In genomic region chr7:129698516-129699418, GRCh38 we compare ENCODE assay signal across 19 cellular contexts.
DNase-seq lines count a peak whose midpoint lies in the region; FAIRE-seq and TF ChIP-seq lines count a peak whose summit lies in the region.
"Had no signal": no experiment of that assay in that cellular context is flagged by ENCODE, and none has a peak within 500 bp of the region (broad histone marks: within the 10 kb centered on the region; RNA-seq: fewer than 3 reads in every experiment).

No MANE protein-coding gene starts in this region.

- no peak overlapping the region for H2AFZ ChIP-seq in Karpas-422 (ENCODE audit: low read length)

- H3K36me3 ChIP-seq in Karpas-422 (ENCODE audit: insufficient read depth, low read length) (no peaks in the 10 kb centered on the region), bronchial epithelial cell (ENCODE audit: control insufficient read depth, insufficient read depth, low read length) (no peaks in the 10 kb centered on the region), neutrophil (peaks cover 13% of the 10 kb centered on the region)

- H3K79me2 ChIP-seq in Karpas-422 (ENCODE audit: low read length) = peaks cover 4% of the 10 kb centered on the region; the same call in 1 of the 2 replicates

- H3K9ac ChIP-seq in Karpas-422 (ENCODE audit: low read length) = no peak overlapping the region

- H3K9me2 ChIP-seq in Karpas-422 (replicated peaks; ENCODE audit: insufficient read depth, low read length) = no peaks in the 10 kb centered on the region

- H3K4me3 Mint-ChIP-seq in activated T-cell treated with anti-CD3 and anti-CD28 coated beads, Interleukin-2, amount 50 U/mL, for 24 hours = no peak overlapping the region
- H3K4me3 Mint-ChIP-seq: activated B cell treated with CpG ODN at 0.5 μM for 24 hours, mesothelial cell of epicardium had no signal

- no peaks in the 10 kb centered on the region for H3K4me1 ChIP-seq in Karpas-422 (ENCODE audit: low read length)
- H3K4me1 ChIP-seq in neutrophil (ENCODE audit: control insufficient read depth in 1 of 2, insufficient read depth in 1 of 2, low read depth in 1 of 2, low read length in 1 of 2) = peaks cover 30% of the 10 kb centered on the region in 2 experiments
- H3K4me1 ChIP-seq: esophagus squamous epithelium had no signal

- H3K27ac ChIP-seq in Karpas-422 (ENCODE audit: low read length) = peak overlapping the region; percentile 27; the same call in 1 of the 2 replicates
- H3K27ac ChIP-seq in neutrophil = peak overlapping the region; percentile 79
- H3K27ac ChIP-seq: esophagus squamous epithelium had no signal

- H3K4me3 ChIP-seq in Karpas-422 (ENCODE audit: low read length) = no peak overlapping the region
- H3K4me3 ChIP-seq in bronchial epithelial cell (ENCODE audit: low read depth, low read length) = no peak overlapping the region
- H3K4me3 ChIP-seq in neutrophil (ENCODE audit: low read depth in 1 of 2, low read length in 1 of 2) = no peak overlapping the region
- no peak overlapping the region for H3K4me3 ChIP-seq in foreskin fibroblast (ENCODE audit: low read depth in 1 of 2, low read length in 2 of 2)
- H3K4me3 ChIP-seq: esophagus squamous epithelium had no signal

- H3K9me3 Mint-ChIP-seq in activated T-cell treated with anti-CD3 and anti-CD28 coated beads, Interleukin-2, amount 50 U/mL, for 24 hours = no peaks in the 10 kb centered on the region
- H3K9me3 Mint-ChIP-seq: activated B cell treated with CpG ODN at 0.5 μM for 24 hours, mesothelial cell of epicardium had no signal

- peak overlapping the region; percentile 62 for H3K27ac Mint-ChIP-seq in activated T-cell treated with anti-CD3 and anti-CD28 coated beads, Interleukin-2, amount 50 U/mL, for 24 hours
- H3K27ac Mint-ChIP-seq: activated B cell treated with CpG ODN at 0.5 μM for 24 hours, mesothelial cell of epicardium had no signal

- no peaks in the 10 kb centered on the region for H4K20me1 ChIP-seq in Karpas-422 (ENCODE audit: insufficient read depth, low read depth, low read length)

- no peaks in the 10 kb centered on the region for H3K27me3 Mint-ChIP-seq in activated T-cell treated with anti-CD3 and anti-CD28 coated beads, Interleukin-2, amount 50 U/mL, for 24 hours
- H3K27me3 Mint-ChIP-seq: activated B cell treated with CpG ODN at 0.5 μM for 24 hours had no signal

- no peak for DNase-seq in activated T-cell treated with anti-CD3 and anti-CD28 coated beads, Interleukin-2, amount 50 U/mL, for 24 hours
- no peak for DNase-seq in activated T-cell treated with anti-CD3 and anti-CD28 coated beads, Interleukin-2, amount 50 U/mL, for 1 hour
- no peak for DNase-seq in Karpas-422
- DNase-seq in bronchial epithelial cell (ENCODE audit: low read depth) = peak; percentile 52
- no peak for DNase-seq in NCI-H1048 (lab: John Stamatoyannopoulos, UW)
- DNase-seq in foreskin fibroblast = no peak
- DNase-seq in MV-4-11 (lab: John Stamatoyannopoulos, UW) = no peak
- DNase-seq: activated B cell treated with CpG ODN at 0.5 μM for 24 hours; amygdala; COR-L47; cortex of kidney; esophagus squamous epithelium; GF-D8; NCI-H345; small intestine; stimulated activated naive CD4-positive, alpha-beta T cell treated with Interleukin-2 at 50 U/mL for 16 hours had no signal

- no peak overlapping the region for H3K4me2 ChIP-seq in Karpas-422 (ENCODE audit: low read depth, low read length, poor library complexity, severe bottlenecking)

- H3K9me3 ChIP-seq in Karpas-422 (ENCODE audit: low read length) (no peaks in the 10 kb centered on the region), neutrophil (no peaks in the 10 kb centered on the region)
- H3K9me3 ChIP-seq: esophagus squamous epithelium had no signal

- peaks cover 36% of the 10 kb centered on the region for H3K36me3 Mint-ChIP-seq in activated T-cell treated with anti-CD3 and anti-CD28 coated beads, Interleukin-2, amount 50 U/mL, for 24 hours (ENCODE audit: low read depth)

- FAIRE-seq in bronchial epithelial cell (lab: Jason Lieb, UNC) = no peak
- FAIRE-seq: RCC 7860, small intestine had no signal

- peaks cover 7% of the 10 kb centered on the region for H3K4me1 Mint-ChIP-seq in activated T-cell treated with anti-CD3 and anti-CD28 coated beads, Interleukin-2, amount 50 U/mL, for 24 hours (ENCODE audit: low read depth)
- H3K4me1 Mint-ChIP-seq: activated B cell treated with CpG ODN at 0.5 μM for 24 hours had no signal

- H3K27me3 ChIP-seq in Karpas-422 (ENCODE audit: low read length) (no peaks in the 10 kb centered on the region), bronchial epithelial cell (ENCODE audit: control insufficient read depth, insufficient read depth, low read length) (no peaks in the 10 kb centered on the region), neutrophil (no peaks in the 10 kb centered on the region)
- H3K27me3 ChIP-seq: esophagus squamous epithelium had no signal

- TF ChIP-seq CTCF in bronchial epithelial cell (IDR thresholded peaks at IDR 0.05; ENCODE audit: insufficient read depth, low read length, severe bottlenecking) (no peak), neutrophil (IDR thresholded peaks at IDR 0.05) (no peak), foreskin fibroblast (IDR thresholded peaks at IDR 0.05; ENCODE audit: low read depth, low read length) (no peak)
